28 cellular contexts compared by ENCODE assay signal in genomic region chr2:133557624-133558023, GRCh38. TPM values are rescaled to one million over a fixed set of nuclear protein-coding genes. Genes with fewer than 3 reads are reported as not detected.
"Had no signal": no experiment of that assay in that cellular context is flagged by ENCODE, and none has a peak within 500 bp of the region (broad histone marks: within the 10 kb centered on the region; RNA-seq: fewer than 3 reads in every experiment).

No MANE protein-coding gene starts in this region.

- H3K9me3 Mint-ChIP-seq: activated CD4-positive, alpha-beta memory T cell treated with anti-CD3 and anti-CD28 coated beads for 36 hours; activated CD4-positive, alpha-beta T cell treated with anti-CD3 and anti-CD28 coated beads, Interleukin-2, amount 10 ng/mL, durations not matched to agents 7 days and 5 days; activated naive CD4-positive, alpha-beta T cell treated with anti-CD3 and anti-CD28 coated beads for 36 hours; activated naive CD8-positive, alpha-beta T cell treated with anti-CD3 and anti-CD28 coated beads for 36 hours; activated T-helper 17 cell treated with anti-CD3 and anti-CD28 coated beads, Interleukin-2, amount 50 U/mL, for 72 hours had no signal

- H3K9me3 ChIP-seq: SK-N-SH had no signal

- H3K27ac Mint-ChIP-seq: activated CD4-positive, alpha-beta memory T cell treated with anti-CD3 and anti-CD28 coated beads for 36 hours; activated CD4-positive, alpha-beta T cell treated with anti-CD3 and anti-CD28 coated beads, Interleukin-2, amount 10 ng/mL, durations not matched to agents 7 days and 5 days; activated naive CD4-positive, alpha-beta T cell treated with anti-CD3 and anti-CD28 coated beads for 36 hours; activated naive CD8-positive, alpha-beta T cell treated with anti-CD3 and anti-CD28 coated beads for 36 hours; activated T-helper 17 cell treated with anti-CD3 and anti-CD28 coated beads, Interleukin-2, amount 50 U/mL, for 72 hours had no signal

- H3K4me3 Mint-ChIP-seq: activated CD4-positive, alpha-beta memory T cell treated with anti-CD3 and anti-CD28 coated beads for 36 hours; activated CD4-positive, alpha-beta T cell treated with anti-CD3 and anti-CD28 coated beads, Interleukin-2, amount 10 ng/mL, durations not matched to agents 7 days and 5 days; activated naive CD4-positive, alpha-beta T cell treated with anti-CD3 and anti-CD28 coated beads for 36 hours; activated naive CD8-positive, alpha-beta T cell treated with anti-CD3 and anti-CD28 coated beads for 36 hours; activated T-helper 17 cell treated with anti-CD3 and anti-CD28 coated beads, Interleukin-2, amount 50 U/mL, for 72 hours had no signal

- H3K4me2 ChIP-seq: SK-N-SH had no signal

- ATAC-seq: activated T-helper 17 cell treated with anti-CD3 and anti-CD28 coated beads, Interleukin-2, amount 50 U/mL, for 72 hours; Right ventricle myocardium inferior had no signal

- H3K36me3 Mint-ChIP-seq: activated CD4-positive, alpha-beta memory T cell treated with anti-CD3 and anti-CD28 coated beads for 36 hours; activated naive CD8-positive, alpha-beta T cell treated with anti-CD3 and anti-CD28 coated beads for 36 hours had no signal

- H3K27ac ChIP-seq: VCaP had no signal

- H3K4me1 Mint-ChIP-seq: activated CD4-positive, alpha-beta T cell treated with anti-CD3 and anti-CD28 coated beads, Interleukin-2, amount 10 ng/mL, durations not matched to agents 7 days and 5 days; activated naive CD8-positive, alpha-beta T cell treated with anti-CD3 and anti-CD28 coated beads for 36 hours; activated T-helper 17 cell treated with anti-CD3 and anti-CD28 coated beads, Interleukin-2, amount 50 U/mL, for 72 hours had no signal

- H3K27me3 Mint-ChIP-seq: activated CD4-positive, alpha-beta memory T cell treated with anti-CD3 and anti-CD28 coated beads for 36 hours; activated CD4-positive, alpha-beta T cell treated with anti-CD3 and anti-CD28 coated beads, Interleukin-2, amount 10 ng/mL, durations not matched to agents 7 days and 5 days; activated naive CD8-positive, alpha-beta T cell treated with anti-CD3 and anti-CD28 coated beads for 36 hours had no signal

- H3K9ac ChIP-seq: SK-N-SH had no signal

- DNase-seq: activated CD4-positive, alpha-beta memory T cell treated with anti-CD3 and anti-CD28 coated beads for 36 hours; activated CD4-positive, alpha-beta T cell treated with anti-CD3 and anti-CD28 coated beads, Interleukin-2, amount 10 ng/mL, durations not matched to agents 7 days and 5 days; activated CD4-positive, CD25-positive, alpha-beta regulatory T cell; activated CD8-positive, alpha-beta memory T cell treated with anti-CD3 and anti-CD28 coated beads for 24 hours; activated gamma-delta T cell; activated naive CD4-positive, alpha-beta T cell treated with anti-CD3 and anti-CD28 coated beads for 36 hours; activated naive CD8-positive, alpha-beta T cell treated with anti-CD3 and anti-CD28 coated beads for 36 hours; activated T-cell treated with anti-CD3 and anti-CD28 coated beads for 4 hours; activated T-cell treated with anti-CD3 and anti-CD28 coated beads, Interleukin-2, amount 50 U/mL, for 48 hours; cerebellar nuclear complex; Kasumi-1; KBM-7; NCI-H1092 treated with DMSO at 0.1 percent for 48 hours; NCI-H1417 treated with DMSO at 0.1 percent for 48 hours; NCI-H1694; NCI-H2029; NCI-H2107; NCI-H2171 treated with DMSO at 0.1 percent for 48 hours; NCI-H226; NCI-H748 treated with DMSO at 0.1 percent for 48 hours; RPMI8226; SK-N-SH; T-helper 1 cell had no signal

- H3K9me2 ChIP-seq: SK-N-SH had no signal

RNA-seq across cellular contexts. Expression of gene NCKAP5, which starts 10.6 kb away (rescaled TPM):
- total RNA-seq: activated CD4-positive, alpha-beta memory T cell treated with anti-CD3 and anti-CD28 coated beads for 36 hours; activated CD4-positive, alpha-beta T cell treated with anti-CD3 and anti-CD28 coated beads, Interleukin-2, amount 10 ng/mL, durations not matched to agents 7 days and 5 days; activated naive CD4-positive, alpha-beta T cell treated with anti-CD3 and anti-CD28 coated beads for 36 hours; activated naive CD8-positive, alpha-beta T cell treated with anti-CD3 and anti-CD28 coated beads for 36 hours; activated T-helper 17 cell treated with anti-CD3 and anti-CD28 coated beads, Interleukin-2, amount 50 U/mL, for 72 hours; OCI-LY7; T-helper 2 cell treated with Interferon-gamma antibody and Interleukin-4, amounts not matched to agents 100 ng/mL and 5 ng/mL, for 36 hours had no signal
